ENCODE assay signal across 16 cellular contexts in the genomic region with DNA sequence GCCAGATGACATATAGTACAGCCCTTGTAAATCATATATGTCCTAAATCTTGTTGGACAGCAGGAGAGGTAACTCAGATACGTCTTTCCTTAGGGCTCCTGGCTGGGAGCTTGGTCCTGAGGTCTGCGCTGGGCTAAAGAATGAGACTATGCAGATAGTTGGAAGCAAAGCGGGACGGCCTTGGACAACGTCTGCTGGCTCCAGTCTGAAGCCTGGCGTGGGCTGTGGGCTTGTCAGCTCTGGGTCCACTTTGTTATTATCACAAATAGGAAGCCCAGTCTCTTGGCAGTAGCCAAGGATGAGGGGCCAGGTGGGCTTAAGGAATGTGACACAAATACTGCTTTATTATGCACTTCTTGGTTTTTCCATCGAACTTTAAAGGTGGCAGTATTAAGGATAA.
"Had no signal": no experiment of that assay in that cellular context is flagged by ENCODE, and none has a peak within 500 bp of the region (broad histone marks: within the 10 kb centered on the region; RNA-seq: fewer than 3 reads in every experiment).

No MANE protein-coding gene starts in this region.

- H3K9me2 ChIP-seq: SK-N-SH had no signal

- H3K9me3 ChIP-seq: SK-N-SH had no signal

- DNase-seq: KBM-7, MV-4-11, NCI-H1048, NCI-H1105, NCI-H1694, NCI-H2029 treated with DMSO at 0.1 percent for 48 hours, NCI-H2171, NCI-H226, NCI-H510A, NCI-H524 treated with DMSO at 0.1 percent for 48 hours, NCI-H69, NCI-H774, SHP77, SK-N-SH, SW 1271 had no signal

- H3K4me2 ChIP-seq: SK-N-SH had no signal

- H3K27ac ChIP-seq: RWPE1 had no signal
